Comparison of ENCODE assay signal across 16 cellular contexts in genomic region chr7:134931487-134931886, GRCh38. TPM values are rescaled to one million over a fixed set of nuclear protein-coding genes. Genes with fewer than 3 reads are reported as not detected.
DNase-seq lines count a peak whose midpoint lies in the region; ATAC-seq, FAIRE-seq and TF ChIP-seq lines count a peak whose summit lies in the region.
"Had no signal": no experiment of that assay in that cellular context is flagged by ENCODE, and none has a peak within 500 bp of the region (broad histone marks: within the 10 kb centered on the region; RNA-seq: fewer than 3 reads in every experiment).

No MANE protein-coding gene starts in this region.

- H3K4me3 ChIP-seq in right lobe of liver (no peak overlapping the region), HepG2 (replicated peaks in 1 of 3; ENCODE audit: insufficient read depth in 1 of 3, low read depth in 2 of 3, low read length in 3 of 3) (no peak overlapping the region), esophagus squamous epithelium (no peak overlapping the region), muscle layer of colon (ENCODE audit: low read depth in 1 of 2, low read length in 2 of 2) (no peak overlapping the region)
- H3K4me3 ChIP-seq: GM23338, MG63 had no signal

- no peak for TF ChIP-seq POLR2A in right lobe of liver (IDR thresholded peaks at IDR 0.05)
- TF ChIP-seq POLR2A in HepG2 (IDR thresholded peaks at IDR 0.05; ENCODE audit: insufficient read depth in 1 of 2, low read depth in 2 of 2, low read length in 2 of 2): no peak
- TF ChIP-seq POLR2A in esophagus squamous epithelium (IDR thresholded peaks at IDR 0.05): no peak

- intact Hi-C loops in right lobe of liver (cut with DNase I): no loop called here
- intact Hi-C loops in HepG2 (cut with micrococcal nuclease; ENCODE audit: unreplicated experiment): no loop called here
- intact Hi-C loops in esophagus squamous epithelium (cut with DNase I): no loop called here
- intact Hi-C loops in sciatic nerve (cut with DNase I): no loop called here

- peak in 1 of 3 donors; percentile 31 for DNase-seq in right lobe of liver
- no peak for DNase-seq in HepG2 (ENCODE audit: low spot score)
- DNase-seq in esophagus squamous epithelium (lab: John Stamatoyannopoulos, UW): no peak
- no peak for DNase-seq in NCI-H2107 (lab: John Stamatoyannopoulos, UW)
- DNase-seq in sciatic nerve (ENCODE audit: low spot score): no peak
- DNase-seq: activated CD8-positive, alpha-beta T cell treated with anti-CD3 and anti-CD28 coated beads, Interleukin-2, amount 10 ng/mL, durations not matched to agents 7 days and 5 days; MG63; NCI-H2029; NCI-H524 treated with DMSO at 0.1 percent for 48 hours; PC-3 had no signal

- POLR2A ChIA-PET in HepG2 (lab: Yijun Ruan, JAX): no interaction called here

- ATAC-seq in right lobe of liver (peak in 3 of 4 donors; percentile 43 to 64 (median 53)), HepG2 (no peak), sciatic nerve (no peak), HG03025 (IDR thresholded peaks at IDR 0.05; ENCODE audit: low FRiP score, unreplicated experiment) (no peak), HG03039 (IDR thresholded peaks at IDR 0.05; ENCODE audit: unreplicated experiment) (no peak)
- ATAC-seq: activated CD8-positive, alpha-beta T cell treated with anti-CD3 and anti-CD28 coated beads, Interleukin-2, amount 10 ng/mL, durations not matched to agents 7 days and 5 days; GM23338; PC-3; stimulated activated effector memory CD8-positive, alpha-beta T cell treated with anti-CD3 and anti-CD28 coated beads, Interleukin-12 subunit alpha, Interleukin-12 subunit beta, amount 100 ng/mL, for 72 hours had no signal

- TF ChIP-seq EP300 in HepG2 (IDR thresholded peaks at IDR 0.05; ENCODE audit: low read depth in 2 of 2, low read length in 2 of 2): no peak
- no peak for TF ChIP-seq EP300 in HepG2 (CRISPR knock-in tag; IDR thresholded peaks at IDR 0.05; ENCODE audit: borderline replicate concordance)

- H3K27ac ChIP-seq in right lobe of liver (no peak overlapping the region), HepG2 (ENCODE audit: extremely low read length, insufficient read depth, low read length) (no peak overlapping the region), esophagus squamous epithelium (peak overlapping the region; percentile 50 to 79 (median 76)), muscle layer of colon (ENCODE audit: low read depth, low read length) (peak overlapping the region; percentile 50)

- no peaks in the 10 kb centered on the region for H3K9me3 ChIP-seq in right lobe of liver
- H3K9me3 ChIP-seq in HepG2 (ENCODE audit: low read length): no peaks in the 10 kb centered on the region
- no peaks in the 10 kb centered on the region for H3K9me3 ChIP-seq in esophagus squamous epithelium
- no peaks in the 10 kb centered on the region for H3K9me3 ChIP-seq in muscle layer of colon (ENCODE audit: low read length)
- H3K9me3 ChIP-seq: MG63 had no signal

- H3K4me1 ChIP-seq in right lobe of liver: peaks cover 0 to 12% (median 5%) of the 10 kb centered on the region in 4 donors
- H3K4me1 ChIP-seq in HepG2 (ENCODE audit: insufficient read depth, low read length): no peaks in the 10 kb centered on the region
- H3K4me1 ChIP-seq in esophagus squamous epithelium: peaks cover 0 to 21% (median 0%) of the 10 kb centered on the region in 3 donors
- H3K4me1 ChIP-seq in muscle layer of colon (ENCODE audit: insufficient read depth, low read length): peaks cover 32% of the 10 kb centered on the region

- H3K79me2 ChIP-seq in HepG2 (ENCODE audit: insufficient read depth, low read length): peaks cover 10% of the 10 kb centered on the region

- H3K9ac ChIP-seq in HepG2 (ENCODE audit: insufficient read depth, low read depth, low read length): no peak overlapping the region
- no peak overlapping the region for H3K9ac ChIP-seq in muscle layer of colon (ENCODE audit: low read length)

- no TSS peak for BruUV-seq in HepG2 (replicated peaks; lab: Mats Ljungman, UMichigan)

- H3K36me3 ChIP-seq in right lobe of liver (peaks cover 0 to 37% (median 13%) of the 10 kb centered on the region in 4 donors), HepG2 (replicated peaks in 1 of 2; ENCODE audit: control insufficient read depth in 1 of 2, insufficient read depth in 2 of 2, low read length in 2 of 2) (peaks cover 27 to 66% of the 10 kb centered on the region in 2 experiments), esophagus squamous epithelium (peaks cover 0 to 46% (median 0%) of the 10 kb centered on the region in 3 donors), muscle layer of colon (ENCODE audit: insufficient read depth, low read length) (peaks cover 38% of the 10 kb centered on the region)

- in situ Hi-C loops in HepG2 (cut with HindIII; ENCODE audit: extremely low pct_ligation_motif_present, low pct_unique_long_range_greater_than_20kb): no loop called here

- H3K27me3 ChIP-seq in right lobe of liver (no peaks in the 10 kb centered on the region), HepG2 (ENCODE audit: control insufficient read depth in 1 of 2, insufficient read depth in 2 of 2, low read length in 2 of 2) (no peaks in the 10 kb centered on the region), esophagus squamous epithelium (no peaks in the 10 kb centered on the region), muscle layer of colon (ENCODE audit: control insufficient read depth in 1 of 2, insufficient read depth in 2 of 2, low read length in 2 of 2) (no peaks in the 10 kb centered on the region)
- H3K27me3 ChIP-seq: MG63 had no signal

- H4K20me1 ChIP-seq in HepG2 (ENCODE audit: insufficient read depth, low read length): no peaks in the 10 kb centered on the region

- no peak for TF ChIP-seq CTCF in right lobe of liver (IDR thresholded peaks at IDR 0.05)
- TF ChIP-seq CTCF in HepG2 (CRISPR knock-in tag; IDR thresholded peaks at IDR 0.05): no peak
- TF ChIP-seq CTCF in esophagus squamous epithelium (IDR thresholded peaks at IDR 0.05): no peak

- no peak overlapping the region for H3K4me2 ChIP-seq in HepG2 (ENCODE audit: low read depth, low read length)
- H3K4me2 ChIP-seq: GM23338 had no signal

- CTCF ChIA-PET in HepG2 (lab: Yijun Ruan, JAX; ENCODE audit: low intra/inter-chr PET ratio, low total read pairs): no interaction called here

- 15% methylated on average over 1 of the region's 1 CpG for WGBS in right lobe of liver (ENCODE audit: insufficient coverage, low coverage, low lambda C conversion rate, missing lambda C conversion rate)
- 89% methylated on average over 1 of the region's 1 CpG for WGBS in HepG2 (ENCODE audit: low lambda C conversion rate)
- 59 to 63% methylated on average over 1 of the region's 1 CpG for WGBS in esophagus squamous epithelium, 2 donors

- no peak for FAIRE-seq in HepG2 (lab: Jason Lieb, UNC)
- FAIRE-seq: GM12891 had no signal

- no peak for TF ChIP-seq RAD21 in HepG2 (CRISPR knock-in tag; IDR thresholded peaks at IDR 0.05)

- H2AFZ ChIP-seq in HepG2 (ENCODE audit: low read length): no peak overlapping the region
- H2AFZ ChIP-seq: GM23338 had no signal

RNA-seq across cellular contexts. Expression of gene AGBL3, which starts 54.8 kb away (rescaled TPM):
- total RNA-seq in right lobe of liver (1 to 10 TPM; 1.2 to 3.5 (median 2.2) TPM), HepG2 (2016; rRNA removed; fragmentation: Illumina TruSeq; extraction: Trizol) (5.5 and 7.2 TPM in 2 replicates), esophagus squamous epithelium (1 to 10 TPM in 1 of 4 donors, under 1 TPM in 3; 0.35 to 3.6 (median 0.55) TPM), sciatic nerve (5.3 TPM)
- 0.71 and 0.91 TPM in 2 replicates for total RNA-seq in HepG2 (2016; cell fraction: cytosol; rRNA removed; fragmentation: Illumina TruSeq; extraction: Trizol; ENCODE audit: low read depth)
- total RNA-seq in HepG2 (2016; cell fraction: insoluble cytoplasmic fraction; rRNA removed; fragmentation: Illumina TruSeq; extraction: Trizol): 6.2 and 8.4 TPM in 2 replicates
- total RNA-seq in HepG2 (2016; cell fraction: membrane; rRNA removed; fragmentation: Illumina TruSeq; extraction: Trizol): 2.8 and 3.1 TPM in 2 replicates
- 16.0 and 17.0 TPM in 2 replicates for total RNA-seq in HepG2 (2016; cell fraction: nucleus; rRNA removed; fragmentation: Illumina TruSeq; extraction: Trizol)
- polyA plus RNA-seq in HepG2 (2011; rRNA removed): 2.0 and 2.2 TPM in 2 replicates
- 0.87 and 1.5 TPM in 2 replicates for polyA plus RNA-seq in HepG2 (2011; cell fraction: cytosol; rRNA removed)
- 2.3 and 4.2 TPM in 2 replicates for polyA plus RNA-seq in HepG2 (2011; cell fraction: nucleus; rRNA removed)
- polyA plus RNA-seq in HepG2 (2012): 3.5 and 5.1 TPM in 2 replicates
- polyA plus RNA-seq in HepG2 (2016; cell fraction: cytosol; fragmentation: Illumina TruSeq; extraction: Trizol; ENCODE audit: low read depth): 1.1 and 1.4 TPM in 2 replicates
- polyA plus RNA-seq in HepG2 (2016; cell fraction: insoluble cytoplasmic fraction; fragmentation: Illumina TruSeq; extraction: Trizol; ENCODE audit: low read depth): 6.1 and 6.8 TPM in 2 replicates
- polyA plus RNA-seq in HepG2 (2016; cell fraction: membrane; fragmentation: Illumina TruSeq; extraction: Trizol; ENCODE audit: low read depth): 2.3 and 2.4 TPM in 2 replicates
- polyA plus RNA-seq in HepG2 (2016; cell fraction: nucleus; fragmentation: Illumina TruSeq; extraction: Trizol; ENCODE audit: insufficient read depth, low read depth): 23.0 and 23.2 TPM in 2 replicates
- 0.26 and 1.0 TPM in 2 replicates for polyA minus RNA-seq in HepG2 (2011; rRNA and poly(A)+ RNA removed; ENCODE audit: low replicate concordance)
- 0.20 and 0.35 TPM in 2 replicates for polyA minus RNA-seq in HepG2 (2011; cell fraction: cytosol; rRNA and poly(A)+ RNA removed)
- 11.5 and 11.9 TPM in 2 replicates for polyA minus RNA-seq in HepG2 (2011; cell fraction: nucleus; rRNA and poly(A)+ RNA removed)

Comparison
In these comparisons a context has a peak if more than half of its experiments do, and no peak if none do; other contexts are left out.
1. ATAC-seq: peak in right lobe of liver (3 of 4); none in HepG2 (single experiment), sciatic nerve (single experiment), HG03025 (single experiment) and HG03039 (single experiment).
2. H3K27ac ChIP-seq: peak in esophagus squamous epithelium (4 of 4) and muscle layer of colon (single experiment); none in right lobe of liver (0 of 3) and HepG2 (single experiment).